Comparison of ENCODE assay signal across 9 cellular contexts in genomic region chr7:24718977-24719491, GRCh38. TPM values are rescaled to one million over a fixed set of nuclear protein-coding genes. Genes with fewer than 3 reads are reported as not detected.
DNase-seq lines count a peak whose midpoint lies in the region; ATAC-seq and TF ChIP-seq lines count a peak whose summit lies in the region.
"Had no signal": no experiment of that assay in that cellular context is flagged by ENCODE, and none has a peak within 500 bp of the region (broad histone marks: within the 10 kb centered on the region; RNA-seq: fewer than 3 reads in every experiment).

No MANE protein-coding gene starts in this region.

- no peak overlapping the region for H2AFZ ChIP-seq in GM23338

- no peak overlapping the region for H3K4me3 ChIP-seq in GM23338
- no peak overlapping the region for H3K4me3 ChIP-seq in CD8-positive, alpha-beta memory T cell (ENCODE audit: low read length)

- no peak overlapping the region for H3K4me3 Mint-ChIP-seq in GM23338
- no peak overlapping the region for H3K4me3 Mint-ChIP-seq in CD8-positive, alpha-beta memory T cell

- POLR2A ChIA-PET in CD8-positive, alpha-beta memory T cell (lab: Charles Lee): no interaction called here

- H3K27ac Mint-ChIP-seq in GM23338: no peak overlapping the region
- no peak overlapping the region for H3K27ac Mint-ChIP-seq in CD8-positive, alpha-beta memory T cell

- H3K36me3 Mint-ChIP-seq in GM23338 (ENCODE audit: low read depth): peaks cover 2% of the 10 kb centered on the region; the same call in 1 of the 3 replicates
- H3K36me3 Mint-ChIP-seq in CD8-positive, alpha-beta memory T cell: no peaks in the 10 kb centered on the region

- H3K9me3 Mint-ChIP-seq in GM23338: no peaks in the 10 kb centered on the region; the same call in 2 of the 3 replicates
- H3K9me3 Mint-ChIP-seq in CD8-positive, alpha-beta memory T cell: no peaks in the 10 kb centered on the region

- peaks cover 28% of the 10 kb centered on the region for H3K4me1 Mint-ChIP-seq in GM23338
- peaks cover 7 to 10% (median 8%) of the 10 kb centered on the region in 3 donors for H3K4me1 Mint-ChIP-seq in CD8-positive, alpha-beta memory T cell

- in situ Hi-C loops in KBM-7 (cut with MboI; ENCODE audit: low pct_unique_long_range_greater_than_20kb, low sequenced_read_pairs): no loop called here

- no peaks in the 10 kb centered on the region for H3K9me2 ChIP-seq in GM23338 (ENCODE audit: insufficient read depth)

- peak; percentile 67 for ATAC-seq in GM19043 (IDR thresholded peaks at IDR 0.05; ENCODE audit: low read depth, unreplicated experiment)
- ATAC-seq in HG02973 (IDR thresholded peaks at IDR 0.05; ENCODE audit: unreplicated experiment): peak; percentile 47
- no peak for ATAC-seq in GM23338

- H3K27ac ChIP-seq in GM23338 (ENCODE audit: low read depth): no peak overlapping the region
- H3K27ac ChIP-seq in CD8-positive, alpha-beta memory T cell (ENCODE audit: low read depth, low read length): no peak overlapping the region

- H3F3A ChIP-seq in GM23338 (replicated peaks; ENCODE audit: low read depth): 0 out of 2 replicates have a peak, but pooled peaks cover 12% of the 10 kb centered on the region

- peaks cover 11% of the 10 kb centered on the region for H3K27me3 Mint-ChIP-seq in GM23338 (ENCODE audit: insufficient read depth, low read depth, poor library complexity)
- H3K27me3 Mint-ChIP-seq in CD8-positive, alpha-beta memory T cell: peaks cover 18 to 44% of the 10 kb centered on the region in 2 donors

- H4K20me1 ChIP-seq in GM23338 (replicated peaks; ENCODE audit: insufficient read depth): no peaks in the 10 kb centered on the region; the same call in 1 of the 2 replicates

- no peaks in the 10 kb centered on the region for H3K27me3 ChIP-seq in GM23338 (ENCODE audit: insufficient read depth)
- no peaks in the 10 kb centered on the region for H3K27me3 ChIP-seq in CD8-positive, alpha-beta memory T cell (ENCODE audit: insufficient read depth, low read length, poor library complexity, severe bottlenecking)

- no peak for TF ChIP-seq CTCF in GM23338 (conservative IDR thresholded peaks at IDR 0.05; ENCODE audit: low read depth in 2 of 2)

- H3K9me3 ChIP-seq in CD8-positive, alpha-beta memory T cell (ENCODE audit: low read length): no peaks in the 10 kb centered on the region

- peaks cover 23% of the 10 kb centered on the region for H3K4me1 ChIP-seq in GM23338 (ENCODE audit: insufficient read depth)
- no peaks in the 10 kb centered on the region for H3K4me1 ChIP-seq in CD8-positive, alpha-beta memory T cell (ENCODE audit: insufficient read depth, low read length)

- CTCF ChIA-PET in CD8-positive, alpha-beta memory T cell (lab: Charles Lee): no interaction called here

- H3K4me2 ChIP-seq in GM23338: no peak overlapping the region

- no peaks in the 10 kb centered on the region for H3K36me3 ChIP-seq in GM23338 (ENCODE audit: insufficient read depth)
- H3K36me3 ChIP-seq in CD8-positive, alpha-beta memory T cell (ENCODE audit: insufficient read depth, low read length): no peaks in the 10 kb centered on the region

- H3K79me2 ChIP-seq in GM23338 (replicated peaks; ENCODE audit: insufficient read depth): no peaks in the 10 kb centered on the region

- DNase-seq in COLO668 (lab: John Stamatoyannopoulos, UW; ENCODE audit: unreplicated experiment) (peak; percentile 73), NCI-H2107 treated with DMSO at 0.1 percent for 48 hours (lab: John Stamatoyannopoulos, UW; ENCODE audit: unreplicated experiment) (peak; percentile 95), GM23338 (ENCODE audit: low spot score) (no peak), KBM-7 (no peak), HuH-7.5 (ENCODE audit: low spot score) (no peak)
- DNase-seq in CD8-positive, alpha-beta memory T cell: no peak
- DNase-seq: KG1 had no signal

TF ChIP-seq in GM23338, 12 proteins besides CTCF, POLR2A, EP300 and RAD21:
- no peak for TF ChIP-seq EZH2 (IDR thresholded peaks at IDR 0.05; ENCODE audit: low read depth, unreplicated experiment)
- no peak for TF ChIP-seq ZNF462 (CRISPR knock-in tag; IDR thresholded peaks at IDR 0.05)
- no peak for TF ChIP-seq NANOG (IDR thresholded peaks at IDR 0.05; ENCODE audit: borderline replicate concordance)

RNA-seq across cellular contexts. Expression of gene GSDME, which starts 38.2 kb away (rescaled TPM):
- total RNA-seq in GM23338 (2014; rRNA removed; shearing (Covaris generic)): 8.3 and 9.7 TPM in 2 replicates
- polyA plus RNA-seq in GM23338 (2016; fragmentation: Nextera tagmentation; extraction: Ambion mirVana): 7.3 and 8.5 TPM in 2 replicates
- total RNA-seq in CD8-positive, alpha-beta memory T cell: 1 to 10 TPM; 3.7 to 3.9 TPM
- 0.26 TPM for polyA plus RNA-seq in CD8-positive, alpha-beta memory T cell

Comparison
In these comparisons a context has a peak if more than half of its experiments do, and no peak if none do; other contexts are left out.
1. DNase-seq: peak in COLO668 (single experiment) and NCI-H2107 treated with DMSO at 0.1 percent for 48 hours (single experiment); none in GM23338 (single experiment), CD8-positive, alpha-beta memory T cell (0 of 5), KBM-7 (single experiment) and HuH-7.5 (single experiment).